Comparison of ENCODE assay signal across 8 cellular contexts in the genomic region with DNA sequence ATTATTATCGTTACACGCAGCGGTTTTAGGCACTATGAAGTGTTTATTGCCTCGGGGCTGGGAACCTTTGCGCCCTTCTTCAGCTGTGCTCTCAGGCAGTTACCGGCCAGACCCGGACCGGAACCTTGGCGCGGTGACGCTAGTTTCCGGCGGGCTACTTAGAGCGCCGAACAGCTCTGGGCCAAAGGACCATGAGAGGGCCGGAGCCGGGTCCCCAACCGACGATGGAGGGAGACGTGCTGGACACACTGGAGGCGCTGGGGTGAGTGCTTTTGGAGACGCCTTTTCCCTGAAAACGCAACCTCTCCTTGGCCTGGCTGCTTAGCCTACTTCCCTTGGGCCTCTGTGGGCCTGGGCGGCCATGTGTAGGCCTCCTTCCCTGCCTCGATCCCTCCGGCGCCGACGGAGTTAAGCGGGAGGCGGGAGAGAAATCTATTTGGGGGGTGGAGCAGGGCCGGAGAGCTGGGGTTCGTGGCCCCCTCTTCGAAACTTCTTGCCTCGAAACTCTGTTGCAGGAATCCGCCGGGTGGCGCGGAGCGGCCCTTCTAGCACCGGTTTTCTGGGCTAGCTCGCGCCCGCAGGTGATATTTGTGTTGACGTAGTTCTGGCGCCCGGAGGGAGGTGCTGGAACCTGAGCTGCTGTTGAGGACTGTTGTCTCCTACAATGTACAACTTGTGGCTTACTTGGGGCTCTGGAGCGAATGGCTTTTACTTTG. TPM values are rescaled to one million over a fixed set of nuclear protein-coding genes. Genes with fewer than 3 reads are reported as not detected.
DNase-seq lines count a peak whose midpoint lies in the region; ATAC-seq and TF ChIP-seq lines count a peak whose summit lies in the region.

Gene FAM98B, plus strand, starts transcription at position 157 of the 716 bp plus-strand sequence. Its CDS starts 35 bp downstream, at position 192.

- H3K27me3 Mint-ChIP-seq in IgD-negative memory B cell: no peaks in the 10 kb centered on the region

- peak within 1 kb of the TSS; percentile 89 to 91 (median 91) for H3K27ac ChIP-seq in esophagus muscularis mucosa (replicated peaks in 1 of 4)
- H3K27ac ChIP-seq in muscle layer of duodenum (ENCODE audit: low read length): peak within 1 kb of the TSS; percentile 91

- ATAC-seq in GM21529 (IDR thresholded peaks at IDR 0.05; ENCODE audit: unreplicated experiment): peak; percentile 90

- intact Hi-C loops in esophagus muscularis mucosa (cut with DNase I): no loop called here

- 1% methylated on average over 34 of the region's 48 CpGs for WGBS in esophagus muscularis mucosa

- no peaks in the 10 kb centered on the region for H3K9me3 Mint-ChIP-seq in IgD-negative memory B cell

- H3K4me3 Mint-ChIP-seq in IgD-negative memory B cell: peak within 1 kb of the TSS; percentile 93 to 99 (median 98)

- no peak for TF ChIP-seq POLR2A in esophagus muscularis mucosa (IDR thresholded peaks at IDR 0.05; ENCODE audit: low read depth)

- H3K36me3 ChIP-seq in esophagus muscularis mucosa: no peaks in the 10 kb centered on the region
- no peaks in the 10 kb centered on the region for H3K36me3 ChIP-seq in muscle layer of duodenum (ENCODE audit: control insufficient read depth in 1 of 2, insufficient read depth in 2 of 2, low read length in 2 of 2)

- peaks cover 8 to 30% (median 19%) of the 10 kb centered on the region in 4 donors for H3K4me1 ChIP-seq in esophagus muscularis mucosa
- peaks cover 14 to 16% of the 10 kb centered on the region in 2 donors for H3K4me1 ChIP-seq in muscle layer of duodenum (ENCODE audit: control insufficient read depth in 1 of 2, insufficient read depth in 2 of 2, low read length in 2 of 2)

- H3K9me3 ChIP-seq in esophagus muscularis mucosa (no peaks in the 10 kb centered on the region), muscle layer of duodenum (ENCODE audit: control insufficient read depth in 1 of 2, low read length in 2 of 2) (no peaks in the 10 kb centered on the region)

- TF ChIP-seq EP300 in esophagus muscularis mucosa (IDR thresholded peaks at IDR 0.05): no peak

- peak within 1 kb of the TSS; percentile 95 to 98 (median 97) for H3K27ac Mint-ChIP-seq in IgD-negative memory B cell

- H3K4me1 Mint-ChIP-seq in IgD-negative memory B cell: peaks cover 23 to 39% (median 26%) of the 10 kb centered on the region in 3 donors

- TF ChIP-seq CTCF in esophagus muscularis mucosa (IDR thresholded peaks at IDR 0.05): peak in 1 of 3 experiments; percentile 25

- no peaks in the 10 kb centered on the region for H3K36me3 Mint-ChIP-seq in IgD-negative memory B cell

- no peaks in the 10 kb centered on the region for H3K27me3 ChIP-seq in esophagus muscularis mucosa
- H3K27me3 ChIP-seq in muscle layer of duodenum (ENCODE audit: low read depth, low read length): no peaks in the 10 kb centered on the region

- peak within 1 kb of the TSS; percentile 76 to 88 (median 84) for H3K4me3 ChIP-seq in esophagus muscularis mucosa
- H3K4me3 ChIP-seq in muscle layer of duodenum (ENCODE audit: low read depth in 1 of 2, low read length in 2 of 2): peak within 1 kb of the TSS; percentile 97 to 98

- peak; percentile 88 for DNase-seq in DMS53 (lab: John Stamatoyannopoulos, UW)
- peak; percentile 97 to 98 for DNase-seq in activated T-cell treated with anti-CD3 and anti-CD28 coated beads, Interleukin-2, amount 50 U/mL, for 48 hours
- peak; percentile 96 for DNase-seq in esophagus muscularis mucosa (ENCODE audit: extremely low spot score)
- peak; percentile 73 to 75 for DNase-seq in stimulated activated CD8-positive, alpha-beta memory T cell treated with anti-CD3 and anti-CD28 coated beads, Interleukin-7, amount 100 ng/mL, for 4 hours (ENCODE audit: low read depth in 2 of 2)

TF ChIP-seq in PFSK-1, 5 proteins besides CTCF, POLR2A, EP300 and RAD21:
- TF ChIP-seq, protein P1, sequence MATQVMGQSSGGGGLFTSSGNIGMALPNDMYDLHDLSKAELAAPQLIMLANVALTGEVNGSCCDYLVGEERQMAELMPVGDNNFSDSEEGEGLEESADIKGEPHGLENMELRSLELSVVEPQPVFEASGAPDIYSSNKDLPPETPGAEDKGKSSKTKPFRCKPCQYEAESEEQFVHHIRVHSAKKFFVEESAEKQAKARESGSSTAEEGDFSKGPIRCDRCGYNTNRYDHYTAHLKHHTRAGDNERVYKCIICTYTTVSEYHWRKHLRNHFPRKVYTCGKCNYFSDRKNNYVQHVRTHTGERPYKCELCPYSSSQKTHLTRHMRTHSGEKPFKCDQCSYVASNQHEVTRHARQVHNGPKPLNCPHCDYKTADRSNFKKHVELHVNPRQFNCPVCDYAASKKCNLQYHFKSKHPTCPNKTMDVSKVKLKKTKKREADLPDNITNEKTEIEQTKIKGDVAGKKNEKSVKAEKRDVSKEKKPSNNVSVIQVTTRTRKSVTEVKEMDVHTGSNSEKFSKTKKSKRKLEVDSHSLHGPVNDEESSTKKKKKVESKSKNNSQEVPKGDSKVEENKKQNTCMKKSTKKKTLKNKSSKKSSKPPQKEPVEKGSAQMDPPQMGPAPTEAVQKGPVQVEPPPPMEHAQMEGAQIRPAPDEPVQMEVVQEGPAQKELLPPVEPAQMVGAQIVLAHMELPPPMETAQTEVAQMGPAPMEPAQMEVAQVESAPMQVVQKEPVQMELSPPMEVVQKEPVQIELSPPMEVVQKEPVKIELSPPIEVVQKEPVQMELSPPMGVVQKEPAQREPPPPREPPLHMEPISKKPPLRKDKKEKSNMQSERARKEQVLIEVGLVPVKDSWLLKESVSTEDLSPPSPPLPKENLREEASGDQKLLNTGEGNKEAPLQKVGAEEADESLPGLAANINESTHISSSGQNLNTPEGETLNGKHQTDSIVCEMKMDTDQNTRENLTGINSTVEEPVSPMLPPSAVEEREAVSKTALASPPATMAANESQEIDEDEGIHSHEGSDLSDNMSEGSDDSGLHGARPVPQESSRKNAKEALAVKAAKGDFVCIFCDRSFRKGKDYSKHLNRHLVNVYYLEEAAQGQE (IDR thresholded peaks at IDR 0.05; ENCODE audit: insufficient read depth in 1 of 2, low read depth in 2 of 2, low read length in 2 of 2): peak; percentile 41 to 73; a peak in 3 of 4 replicates
- TF ChIP-seq TAF1 (IDR thresholded peaks at IDR 0.05; ENCODE audit: borderline replicate concordance, insufficient read depth, low read length) (peak; percentile 97), FOXP2 (optimal IDR thresholded peaks at IDR 0.05; ENCODE audit: borderline replicate concordance, extremely low read depth, extremely low read length, insufficient read depth) (peak; percentile 93), SIN3A (IDR thresholded peaks at IDR 0.05; ENCODE audit: borderline replicate concordance, insufficient read depth, low read length) (peak; percentile 35; the same call in 1 of the 2 replicates), POLR2AphosphoS5 (IDR thresholded peaks at IDR 0.05; ENCODE audit: low read depth, low read length) (peak; percentile 85)

RNA-seq across cellular contexts. Expression of gene FAM98B, which starts in this region (rescaled TPM):
- 2.1 TPM for polyA plus RNA-seq in IgD-negative memory B cell
- polyA plus RNA-seq in PFSK-1 (2012; ENCODE audit: insufficient read length, low read depth): 13.3 TPM
- total RNA-seq in esophagus muscularis mucosa: 10 to 100 TPM; 11.1 to 48.2 (median 15.5) TPM

Comparison
In these comparisons a context has a peak if more than half of its experiments do, and no peak if none do; other contexts are left out.
1. Peak in every context shown above with its lines: DNase-seq, ATAC-seq, H3K4me3 ChIP-seq and H3K27ac ChIP-seq.